ENCODE assay signal across 8 cellular contexts in genomic region chr4:89294583-89295244, GRCh38. TPM values are rescaled to one million over a fixed set of nuclear protein-coding genes. Genes with fewer than 3 reads are reported as not detected.
A peak's percentile ranks its signal among the peaks of the same experiment; 100 is the strongest.
DNase-seq lines count a peak whose midpoint lies in the region; ATAC-seq and TF ChIP-seq lines count a peak whose summit lies in the region.

No MANE protein-coding gene starts in this region.

- CTCF ChIA-PET in CD8-positive, alpha-beta T cell (lab: Charles Lee), result interaction anchor here (0.7 to 6.7 kb wide), 8 partner anchors 8 to 140 kb away, joined by 3 to 37 read pairs (median 4); no protein-coding TSS in a partner anchor

- peak overlapping the region; percentile 89 for H3K27ac Mint-ChIP-seq in CD8-positive, alpha-beta T cell
- H3K27ac Mint-ChIP-seq in activated naive CD4-positive, alpha-beta T cell treated with anti-CD3 and anti-CD28 coated beads, Interleukin-2, amount 50 U/mL, for 72 hours, result peak overlapping the region; percentile 96 to 100

- H3K4me3 ChIP-seq in CD8-positive, alpha-beta T cell (ENCODE audit: low read depth, low read length), result peak overlapping the region; percentile 21

- H3K27me3 Mint-ChIP-seq in CD8-positive, alpha-beta T cell (ENCODE audit: low read depth), result no peaks in the 10 kb centered on the region

- intact Hi-C loops in CD8-positive, alpha-beta T cell (cut with DNase I, micrococcal nuclease), result loop anchor here in 1 of 2 experiments (1.0 to 5.0 kb wide), 3 partner anchors 8 to 702 kb away; partner anchors contain the start of genes HERC3 and TIGD2

- peaks cover 80% of the 10 kb centered on the region for H3K4me1 ChIP-seq in CD8-positive, alpha-beta T cell (ENCODE audit: insufficient read depth, low read length)

- TF ChIP-seq CTCF in CD8-positive, alpha-beta T cell (IDR thresholded peaks at IDR 0.05), result no peak

- H3K27me3 ChIP-seq in CD8-positive, alpha-beta T cell (ENCODE audit: insufficient read depth, low read length), result no peaks in the 10 kb centered on the region

- ATAC-seq in CD8-positive, alpha-beta T cell, result peak; percentile 74
- ATAC-seq in GM19372 (IDR thresholded peaks at IDR 0.05; ENCODE audit: low read depth, unreplicated experiment) (peak; percentile 58), HG03280 (IDR thresholded peaks at IDR 0.05; ENCODE audit: unreplicated experiment) (peak; percentile 80)
- peak; percentile 71 to 75 for ATAC-seq in activated naive CD4-positive, alpha-beta T cell treated with anti-CD3 and anti-CD28 coated beads, Interleukin-2, amount 50 U/mL, for 72 hours

- H3K36me3 Mint-ChIP-seq in CD8-positive, alpha-beta T cell, result peaks cover 7% of the 10 kb centered on the region
- H3K36me3 Mint-ChIP-seq in activated naive CD4-positive, alpha-beta T cell treated with anti-CD3 and anti-CD28 coated beads, Interleukin-2, amount 50 U/mL, for 72 hours, result peaks cover 0 to 35% of the 10 kb centered on the region in 2 donors

- POLR2A ChIA-PET in CD8-positive, alpha-beta T cell (lab: Charles Lee), result interaction anchor here (0.6 to 2.5 kb wide), 13 partner anchors 9 to 1011 kb away, joined by 3 to 20 read pairs (median 5); partner anchors contain the start of genes GPRIN3 and PPM1K

- no peaks in the 10 kb centered on the region for H3K36me3 ChIP-seq in CD8-positive, alpha-beta T cell (ENCODE audit: insufficient read depth, low read length)

- peaks cover 89% of the 10 kb centered on the region for H3K4me1 Mint-ChIP-seq in CD8-positive, alpha-beta T cell (ENCODE audit: low read depth)

- no peak for DNase-seq in CD8-positive, alpha-beta T cell
- no peak for DNase-seq in activated naive CD4-positive, alpha-beta T cell treated with anti-CD3 and anti-CD28 coated beads, Interleukin-2, amount 50 U/mL, for 72 hours (ENCODE audit: low spot score in 2 of 2)
- DNase-seq in middle frontal gyrus (ENCODE audit: extremely low spot score, low spot score) (no peak), hippocampal formation (lab: John Stamatoyannopoulos, UW) (no peak), caudate nucleus (lab: John Stamatoyannopoulos, UW) (no peak)
- DNase-seq in effector CD8-positive, alpha-beta T cell (lab: John Stamatoyannopoulos, UW), result no peak

- peak overlapping the region; percentile 42 for H3K27ac ChIP-seq in CD8-positive, alpha-beta T cell (ENCODE audit: low read depth, low read length)
- no peak overlapping the region for H3K27ac ChIP-seq in caudate nucleus (ENCODE audit: low read depth, low read length)

- H3K9me3 Mint-ChIP-seq in CD8-positive, alpha-beta T cell, result no peaks in the 10 kb centered on the region
- H3K9me3 Mint-ChIP-seq in activated naive CD4-positive, alpha-beta T cell treated with anti-CD3 and anti-CD28 coated beads, Interleukin-2, amount 50 U/mL, for 72 hours, result no peaks in the 10 kb centered on the region

- H3K4me3 Mint-ChIP-seq in CD8-positive, alpha-beta T cell, result peak overlapping the region; percentile 60

- H3K9me3 ChIP-seq in CD8-positive, alpha-beta T cell (ENCODE audit: low read length), result no peaks in the 10 kb centered on the region

RNA-seq across cellular contexts. Expression of gene GPRIN3, which starts 12.9 kb away (rescaled TPM):
- total RNA-seq in CD8-positive, alpha-beta T cell, result 10 to 100 TPM; 32.1 to 34.4 TPM
- total RNA-seq in activated naive CD4-positive, alpha-beta T cell treated with anti-CD3 and anti-CD28 coated beads, Interleukin-2, amount 50 U/mL, for 72 hours, result 10 to 100 TPM; 12.4 to 26.1 TPM
